19 cellular contexts compared by ENCODE assay signal in the genomic region with DNA sequence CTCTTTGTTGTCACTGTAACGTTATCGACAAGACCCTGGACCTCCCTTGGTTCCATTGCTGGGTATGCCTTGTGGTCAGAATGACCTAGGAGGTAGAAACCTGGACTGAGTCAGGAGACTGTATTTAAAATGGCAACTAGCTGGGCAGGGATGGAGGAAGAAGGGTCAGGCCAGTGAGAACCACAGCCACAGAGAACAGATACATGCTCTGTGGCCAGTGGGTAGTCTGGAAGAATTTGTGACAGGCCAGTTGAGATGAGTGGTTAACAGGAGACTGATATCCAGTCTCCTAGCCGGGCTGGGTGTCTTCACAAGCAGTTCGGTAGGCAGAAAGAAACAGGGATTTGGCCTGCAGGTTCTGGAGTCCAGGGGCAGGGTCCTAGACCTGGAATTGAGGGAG. TPM values are rescaled to one million over a fixed set of nuclear protein-coding genes. Genes with fewer than 3 reads are reported as not detected.
A peak's percentile ranks its signal among the peaks of the same experiment; 100 is the strongest.
DNase-seq lines count a peak whose midpoint lies in the region; ATAC-seq and TF ChIP-seq lines count a peak whose summit lies in the region.
"Had no signal": no experiment of that assay in that cellular context is flagged by ENCODE, and none has a peak within 500 bp of the region (broad histone marks: within the 10 kb centered on the region; RNA-seq: fewer than 3 reads in every experiment).

No MANE protein-coding gene starts in this region.

- H3K9me3 Mint-ChIP-seq in activated T-cell treated with anti-CD3 and anti-CD28 coated beads, Interleukin-2, amount 50 U/mL, for 24 hours = peaks cover 7% of the 10 kb centered on the region
- peaks cover 1% of the 10 kb centered on the region for H3K9me3 Mint-ChIP-seq in activated CD4-positive, alpha-beta memory T cell treated with anti-CD3 and anti-CD28 coated beads for 36 hours
- H3K9me3 Mint-ChIP-seq in immature natural killer cell = peaks cover 0 to 5% (median 2%) of the 10 kb centered on the region in 6 donors
- H3K9me3 Mint-ChIP-seq: endodermal cell, GM23338 had no signal

- intact Hi-C loops in activated CD4-positive, alpha-beta memory T cell treated with anti-CD3 and anti-CD28 coated beads for 36 hours (cut with micrococcal nuclease) = loop anchor here (2.0 kb wide), 1 partner anchor 56 kb away; no protein-coding TSS in a partner anchor
- intact Hi-C loops in stomach (cut with DNase I; ENCODE audit: low total_unique reads) = no loop called here

- WGBS in stomach, 5 donors = 90 to 97% (median 96%) methylated on average over 4 of the region's 4 CpGs

- H3K4me3 ChIP-seq in stomach = no peak overlapping the region
- H3K4me3 ChIP-seq: ascending aorta, GM23338, heart left ventricle, tibial nerve had no signal

- peaks cover 99% of the 10 kb centered on the region for H3K36me3 Mint-ChIP-seq in activated T-cell treated with anti-CD3 and anti-CD28 coated beads, Interleukin-2, amount 50 U/mL, for 24 hours (ENCODE audit: low read depth)
- H3K36me3 Mint-ChIP-seq in activated CD4-positive, alpha-beta memory T cell treated with anti-CD3 and anti-CD28 coated beads for 36 hours = peaks cover 62% of the 10 kb centered on the region
- H3K36me3 Mint-ChIP-seq in immature natural killer cell = peaks cover 48 to 75% (median 62%) of the 10 kb centered on the region in 3 donors

- no peak for ATAC-seq in GM18873 (IDR thresholded peaks at IDR 0.05; ENCODE audit: low FRiP score, unreplicated experiment)

- peaks cover 71 to 100% (median 100%) of the 10 kb centered on the region in 4 donors for H3K36me3 ChIP-seq in stomach

- no peaks in the 10 kb centered on the region for H3K27me3 Mint-ChIP-seq in activated T-cell treated with anti-CD3 and anti-CD28 coated beads, Interleukin-2, amount 50 U/mL, for 24 hours
- no peaks in the 10 kb centered on the region for H3K27me3 Mint-ChIP-seq in activated CD4-positive, alpha-beta memory T cell treated with anti-CD3 and anti-CD28 coated beads for 36 hours
- peaks cover 16 to 23% (median 20%) of the 10 kb centered on the region in 3 donors for H3K27me3 Mint-ChIP-seq in immature natural killer cell (ENCODE audit: low read depth in 3 of 3)

- H3K27ac Mint-ChIP-seq in activated T-cell treated with anti-CD3 and anti-CD28 coated beads, Interleukin-2, amount 50 U/mL, for 24 hours = peak overlapping the region; percentile 90
- peak overlapping the region; percentile 75 for H3K27ac Mint-ChIP-seq in activated CD4-positive, alpha-beta memory T cell treated with anti-CD3 and anti-CD28 coated beads for 36 hours
- H3K27ac Mint-ChIP-seq in immature natural killer cell = peak overlapping the region; percentile 90 to 99 (median 98)
- H3K27ac Mint-ChIP-seq: endodermal cell, GM23338, nephron had no signal

- H3K4me1 Mint-ChIP-seq in activated T-cell treated with anti-CD3 and anti-CD28 coated beads, Interleukin-2, amount 50 U/mL, for 24 hours (ENCODE audit: low read depth) = peaks cover 81% of the 10 kb centered on the region
- H3K4me1 Mint-ChIP-seq in activated CD4-positive, alpha-beta memory T cell treated with anti-CD3 and anti-CD28 coated beads for 36 hours (ENCODE audit: low read depth) = peaks cover 58% of the 10 kb centered on the region
- peaks cover 85 to 86% of the 10 kb centered on the region in 2 donors for H3K4me1 Mint-ChIP-seq in immature natural killer cell
- H3K4me1 Mint-ChIP-seq: endodermal cell had no signal

- peak; percentile 28 for DNase-seq in activated T-cell treated with anti-CD3 and anti-CD28 coated beads, Interleukin-2, amount 50 U/mL, for 24 hours
- no peak for DNase-seq in activated T-cell treated with anti-CD3 and anti-CD28 coated beads, Interleukin-2, amount 50 U/mL, for 1 hour
- DNase-seq in activated CD4-positive, alpha-beta memory T cell treated with anti-CD3 and anti-CD28 coated beads for 36 hours = no peak
- DNase-seq in immature natural killer cell (peak in 1 of 3 donors; percentile 20), stomach (no peak), DMS53 treated with DMSO at 0.1 percent for 48 hours (lab: John Stamatoyannopoulos, UW; ENCODE audit: unreplicated experiment) (no peak), anterior cingulate cortex (lab: John Stamatoyannopoulos, UW) (no peak)
- DNase-seq: ACHN; endodermal cell; heart left ventricle; NCI-H1417; NCI-H69; stimulated activated CD4-positive, alpha-beta T cell treated with anti-CD3 and anti-CD28 coated beads, Interleukin-12 subunit alpha, Interleukin-12 subunit beta, amount 100 ng/mL, for 4 hours; T-helper 9 cell had no signal

- TF ChIP-seq POLR2A in stomach (IDR thresholded peaks at IDR 0.05) = no peak

- no peaks in the 10 kb centered on the region for H3K27me3 ChIP-seq in stomach
- H3K27me3 ChIP-seq: ascending aorta, heart left ventricle, tibial nerve had no signal

- no peak for TF ChIP-seq EP300 in stomach (IDR thresholded peaks at IDR 0.05)

- CTCF ChIA-PET in activated CD4-positive, alpha-beta memory T cell treated with anti-CD3 and anti-CD28 coated beads for 36 hours (lab: Charles Lee) = interaction anchor here (1.8 to 2.7 kb wide), 3 partner anchors 33 to 183 kb away, joined by 8 to 10 read pairs (median 9); no protein-coding TSS in a partner anchor

- H3K4me1 ChIP-seq in stomach = peaks cover 0 to 10% (median 4%) of the 10 kb centered on the region in 4 donors
- H3K4me1 ChIP-seq: ascending aorta had no signal

- peak overlapping the region in 3 of 5 donors; percentile 2 to 52 (median 5) for H3K27ac ChIP-seq in stomach
- H3K27ac ChIP-seq: ascending aorta, tibial nerve had no signal

- POLR2A ChIA-PET in activated CD4-positive, alpha-beta memory T cell treated with anti-CD3 and anti-CD28 coated beads for 36 hours (lab: Charles Lee) = interaction anchor here (0.6 to 1.4 kb wide), 2 partner anchors 40 to 59 kb away, joined by 4 to 5 read pairs; partner anchors contain the start of gene SNRK

- no peak for TF ChIP-seq CTCF in stomach (IDR thresholded peaks at IDR 0.05)

- no peak overlapping the region for H3K4me3 Mint-ChIP-seq in activated T-cell treated with anti-CD3 and anti-CD28 coated beads, Interleukin-2, amount 50 U/mL, for 24 hours
- H3K4me3 Mint-ChIP-seq in activated CD4-positive, alpha-beta memory T cell treated with anti-CD3 and anti-CD28 coated beads for 36 hours = no peak overlapping the region
- peak overlapping the region; percentile 71 to 79 (median 73) for H3K4me3 Mint-ChIP-seq in immature natural killer cell
- H3K4me3 Mint-ChIP-seq: endodermal cell, GM23338, nephron had no signal

- H3K9me3 ChIP-seq in stomach = no peaks in the 10 kb centered on the region
- H3K9me3 ChIP-seq: heart left ventricle had no signal

RNA-seq across cellular contexts. Expression of gene SNRK, which starts 58.9 kb away (rescaled TPM):
- 10 to 100 TPM; 23.9 to 24.4 TPM for total RNA-seq in activated CD4-positive, alpha-beta memory T cell treated with anti-CD3 and anti-CD28 coated beads for 36 hours
- 10 to 100 TPM; 34.3 to 68.6 (median 38.4) TPM for polyA plus RNA-seq in immature natural killer cell
- total RNA-seq in stomach = 100 to 1,000 TPM in 1 of 5 donors, 10 to 100 TPM in 4; 35.9 to 183 (median 41.1) TPM
- 10 to 100 TPM in 1 of 3 donors, 1 to 10 TPM in 2; 8.2 to 13.9 (median 9.2) TPM for polyA plus RNA-seq in stomach

Comparison
In these comparisons a context has a peak if more than half of its experiments do, and no peak if none do; other contexts are left out.
1. H3K4me3 Mint-ChIP-seq: peak in immature natural killer cell (5 of 5); none in activated T-cell treated with anti-CD3 and anti-CD28 coated beads, Interleukin-2, amount 50 U/mL, for 24 hours (single experiment) and activated CD4-positive, alpha-beta memory T cell treated with anti-CD3 and anti-CD28 coated beads for 36 hours (single experiment).
2. Peak in every context shown above with its lines, with median percentiles within 50 percentile points of each other: H3K27ac Mint-ChIP-seq.